Comparison of ENCODE assay signal across 12 cellular contexts in the genomic region with DNA sequence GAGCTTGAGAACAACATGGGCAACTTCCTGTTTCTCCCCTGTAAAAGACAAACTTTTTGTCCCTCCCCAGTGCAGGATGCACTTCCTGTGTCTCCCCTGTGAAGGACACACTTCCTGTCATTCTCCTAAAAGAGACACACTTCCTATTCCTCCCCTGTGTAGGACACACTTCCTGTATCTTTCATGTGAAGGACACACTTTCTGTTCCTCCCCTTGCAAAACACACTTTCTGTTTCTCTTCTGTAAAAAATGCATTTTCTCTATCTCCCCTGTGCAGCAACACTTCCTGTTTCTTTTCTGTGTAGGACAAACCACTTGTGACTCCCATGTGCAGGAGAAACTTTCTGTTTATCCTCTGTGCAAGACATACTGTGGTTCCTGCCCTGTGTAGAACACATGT.
"Had no signal": no experiment of that assay in that cellular context is flagged by ENCODE, and none has a peak within 500 bp of the region (broad histone marks: within the 10 kb centered on the region; RNA-seq: fewer than 3 reads in every experiment).

No MANE protein-coding gene starts in this region.

- DNase-seq: activated CD4-positive, alpha-beta T cell treated with anti-CD3 and anti-CD28 coated beads, Interleukin-2, amount 10 ng/mL, durations not matched to agents 24 days and 14 days; activated T-cell treated with anti-CD3 and anti-CD28 coated beads, Interleukin-2, amount 50 U/mL, for 1 hour; central memory CD4-positive, alpha-beta T cell; effector CD4-positive, alpha-beta T cell; esophagus squamous epithelium; hippocampal formation; pancreas had no signal

- H3K27ac Mint-ChIP-seq: activated CD4-positive, alpha-beta T cell treated with anti-CD3 and anti-CD28 coated beads, Interleukin-2, amount 10 ng/mL, durations not matched to agents 24 days and 14 days; activated naive CD4-positive, alpha-beta T cell treated with anti-CD3 and anti-CD28 coated beads, Interleukin-2, amount 50 U/mL, for 24 hours; brain; WTC11 had no signal

- H3K4me3 Mint-ChIP-seq: activated CD4-positive, alpha-beta T cell treated with anti-CD3 and anti-CD28 coated beads, Interleukin-2, amount 10 ng/mL, durations not matched to agents 24 days and 14 days; brain; WTC11 had no signal

- H3K27me3 Mint-ChIP-seq: activated CD4-positive, alpha-beta T cell treated with anti-CD3 and anti-CD28 coated beads, Interleukin-2, amount 10 ng/mL, durations not matched to agents 24 days and 14 days; activated naive CD4-positive, alpha-beta T cell treated with anti-CD3 and anti-CD28 coated beads, Interleukin-2, amount 50 U/mL, for 24 hours; brain had no signal

- H3K4me1 Mint-ChIP-seq: brain, WTC11 had no signal

- H3K36me3 Mint-ChIP-seq: brain had no signal

- ATAC-seq: left lobe of liver, pancreas, sciatic nerve, WTC11 had no signal
